28 cellular contexts compared by ENCODE assay signal in genomic region chr3:186854954-186855353, GRCh38. TPM values are rescaled to one million over a fixed set of nuclear protein-coding genes. Genes with fewer than 3 reads are reported as not detected.
A peak's percentile ranks its signal among the peaks of the same experiment; 100 is the strongest.
DNase-seq lines count a peak whose midpoint lies in the region; ATAC-seq, FAIRE-seq and TF ChIP-seq lines count a peak whose summit lies in the region.
"Had no signal": no experiment of that assay in that cellular context is flagged by ENCODE, and none has a peak within 500 bp of the region (broad histone marks: within the 10 kb centered on the region; RNA-seq: fewer than 3 reads in every experiment).

No MANE protein-coding gene starts in this region.

- in situ Hi-C loops in K562 (cut with MboI) = no loop called here

- POLR2A ChIA-PET in K562 (lab: Yijun Ruan, JAX) = no interaction called here

- peaks cover 12% of the 10 kb centered on the region for H3K4me1 Mint-ChIP-seq in activated CD4-positive, alpha-beta T cell treated with anti-CD3 and anti-CD28 coated beads, Interleukin-2, amount 10 ng/mL, durations not matched to agents 24 days and 14 days

- peaks cover 6% of the 10 kb centered on the region for H3K36me3 Mint-ChIP-seq in activated CD4-positive, alpha-beta T cell treated with anti-CD3 and anti-CD28 coated beads, Interleukin-2, amount 10 ng/mL, durations not matched to agents 24 days and 14 days (ENCODE audit: low read depth)
- H3K36me3 Mint-ChIP-seq: CD14-positive monocyte had no signal

- H3K9me3 ChIP-seq in K562 (replicated peaks; ENCODE audit: control insufficient read depth, insufficient read depth, low read depth, low read length) = 0 out of 2 replicates have a peak, but pooled peaks cover 2% of the 10 kb centered on the region
- H3K9me3 ChIP-seq: A549, BE2C, HAP-1 had no signal

- H3K27ac ChIP-seq in K562 (ENCODE audit: extremely low read depth, low read depth, low read length) = no peak overlapping the region
- H3K27ac ChIP-seq: A549; BLaER1 treated with 17β-estradiol and CSF1 and Interleukin-3, amounts not matched to agents 10 nM and 100 nM had no signal

- TF ChIP-seq CTCF in K562 (IDR thresholded peaks at IDR 0.05 in 2 of 3, conservative IDR thresholded peaks at IDR 0.05 in 1 of 3; ENCODE audit: insufficient read depth in 2 of 3, low read depth in 1 of 3, low read length in 3 of 3) = no peak

- TF ChIP-seq RAD21 in K562 (CRISPR knock-in tag; conservative IDR thresholded peaks at IDR 0.05 in 1 of 2, IDR thresholded peaks at IDR 0.05 in 1 of 2) = no peak

- no peaks in the 10 kb centered on the region for H3K9me1 ChIP-seq in K562 (ENCODE audit: control insufficient read depth, insufficient read depth, low read length)

- 0% methylated on average over 1 of the region's 1 CpG for WGBS in K562 (ENCODE audit: insufficient coverage, low coverage, missing lambda C conversion rate)

- H3K9ac ChIP-seq in K562 (ENCODE audit: insufficient read depth in 1 of 2, low read depth in 2 of 2, low read length in 2 of 2) = no peak overlapping the region
- H3K9ac ChIP-seq: BLaER1 treated with 17β-estradiol and CSF1 and Interleukin-3, amounts not matched to agents 10 nM and 100 nM had no signal

- H3K27me3 ChIP-seq in K562 (ENCODE audit: control insufficient read depth in 2 of 2, insufficient read depth in 2 of 2, low read length in 2 of 2) = no peaks in the 10 kb centered on the region
- H3K27me3 ChIP-seq: BE2C; BLaER1 treated with 17β-estradiol and CSF1 and Interleukin-3, amounts not matched to agents 10 nM and 100 nM had no signal

- no peaks in the 10 kb centered on the region for H3K79me2 ChIP-seq in K562 (ENCODE audit: control insufficient read depth, insufficient read depth, low read length)

- no peak overlapping the region for H3K27ac Mint-ChIP-seq in activated CD4-positive, alpha-beta T cell treated with anti-CD3 and anti-CD28 coated beads, Interleukin-2, amount 10 ng/mL, durations not matched to agents 24 days and 14 days
- H3K27ac Mint-ChIP-seq: CD14-positive monocyte; CD4-positive, alpha-beta T cell; CD8-positive, alpha-beta memory T cell; HFFc6 had no signal

- H4K20me1 ChIP-seq in K562 (replicated peaks; ENCODE audit: control insufficient read depth, insufficient read depth, low read length) = no peaks in the 10 kb centered on the region
- H4K20me1 ChIP-seq: BLaER1 treated with 17β-estradiol and CSF1 and Interleukin-3, amounts not matched to agents 10 nM and 100 nM had no signal

- BruUV-seq in K562 (replicated peaks; lab: Mats Ljungman, UMichigan) = no TSS peak

- H3K4me1 ChIP-seq in K562 (replicated peaks in 1 of 2; ENCODE audit: control insufficient read depth in 2 of 2, insufficient read depth in 2 of 2, low read length in 2 of 2) = no peaks in the 10 kb centered on the region; a peak in 1 of 5 replicates
- H3K4me1 ChIP-seq: A549, BE2C, HAP-1 had no signal

- H2AFZ ChIP-seq in K562 (ENCODE audit: low read depth, low read length) = 0 out of 2 replicates have a peak overlapping the region, but pooled peaks have one; percentile 34

- DNase-seq in activated CD4-positive, alpha-beta T cell treated with anti-CD3 and anti-CD28 coated beads, Interleukin-2, amount 10 ng/mL, durations not matched to agents 24 days and 14 days = peak; percentile 34
- DNase-seq in activated CD4-positive, alpha-beta T cell treated with anti-CD3 and anti-CD28 coated beads, Interleukin-2, amount 50 U/mL, for 4 hours = no peak
- DNase-seq in K562 (ENCODE audit: extremely low read depth in 1 of 4, low spot score in 3 of 4) = no peak
- DNase-seq in islet precursor cell = peak; percentile 12
- DNase-seq in stimulated activated CD4-positive, alpha-beta T cell treated with anti-CD3 and anti-CD28 coated beads, Interleukin-4, amount 100 ng/mL, for 24 hours = no peak
- DNase-seq: 8988T; ACHN; AML-193; BE2C; CD4-positive, alpha-beta T cell; CD8-positive, alpha-beta memory T cell; DMS 273 treated with DMSO at 0.1 percent for 48 hours; DMS53; DMS79 treated with DMSO at 0.1 percent for 48 hours; GF-D8; GOT3; HFFc6 had no signal

- H3K27me3 Mint-ChIP-seq in activated CD4-positive, alpha-beta T cell treated with anti-CD3 and anti-CD28 coated beads, Interleukin-2, amount 10 ng/mL, durations not matched to agents 24 days and 14 days = no peaks in the 10 kb centered on the region
- H3K27me3 Mint-ChIP-seq: CD4-positive, alpha-beta T cell had no signal

- FAIRE-seq in K562 (lab: Jason Lieb, UNC) = no peak
- FAIRE-seq: A549, D721Med, GM12891, GM18507, H54 had no signal

- intact Hi-C loops in activated CD4-positive, alpha-beta T cell treated with anti-CD3 and anti-CD28 coated beads, Interleukin-2, amount 10 ng/mL, durations not matched to agents 24 days and 14 days (cut with micrococcal nuclease) = no loop called here
- intact Hi-C loops in K562 (cut with micrococcal nuclease) = no loop called here

- CTCF ChIA-PET in K562 (lab: Yijun Ruan, JAX; ENCODE audit: low intra/inter-chr PET ratio) = interaction anchor here (0.6 kb wide), 1 partner anchor 19 kb away, joined by 3 read pairs; no protein-coding TSS in a partner anchor

- peaks cover 10% of the 10 kb centered on the region for H3K9me3 Mint-ChIP-seq in activated CD4-positive, alpha-beta T cell treated with anti-CD3 and anti-CD28 coated beads, Interleukin-2, amount 10 ng/mL, durations not matched to agents 24 days and 14 days
- H3K9me3 Mint-ChIP-seq: CD4-positive, alpha-beta T cell; HFFc6 had no signal

- TF ChIP-seq POLR2A in K562 (conservative IDR thresholded peaks at IDR 0.05) = no peak

- TF ChIP-seq EP300 in K562 (IDR thresholded peaks at IDR 0.05; ENCODE audit: low read length) = no peak

- H3K4me2 ChIP-seq in K562 (ENCODE audit: insufficient read depth, low read length) = no peak overlapping the region
- H3K4me2 ChIP-seq: A549; BLaER1 treated with 17β-estradiol and CSF1 and Interleukin-3, amounts not matched to agents 10 nM and 100 nM had no signal

- H3K4me3 Mint-ChIP-seq in activated CD4-positive, alpha-beta T cell treated with anti-CD3 and anti-CD28 coated beads, Interleukin-2, amount 10 ng/mL, durations not matched to agents 24 days and 14 days = no peak overlapping the region
- H3K4me3 Mint-ChIP-seq: CD14-positive monocyte; CD4-positive, alpha-beta T cell; CD8-positive, alpha-beta memory T cell; HFFc6 had no signal

- no peaks in the 10 kb centered on the region for H3K36me3 ChIP-seq in K562 (ENCODE audit: control insufficient read depth, insufficient read depth, low read length)
- H3K36me3 ChIP-seq: BE2C; BLaER1 treated with 17β-estradiol and CSF1 and Interleukin-3, amounts not matched to agents 10 nM and 100 nM; HAP-1 had no signal

- H3K4me3 ChIP-seq in K562 = no peak overlapping the region
- H3K4me3 ChIP-seq: A549; BLaER1 treated with 17β-estradiol and CSF1 and Interleukin-3, amounts not matched to agents 10 nM and 100 nM; HAP-1 had no signal

- ATAC-seq in K562 (no peak), HG02571 (IDR thresholded peaks at IDR 0.05; ENCODE audit: unreplicated experiment) (no peak)
- ATAC-seq: A549 had no signal

TF ChIP-seq in K562, 482 proteins besides CTCF, POLR2A, EP300 and RAD21 (continues in another document):
- TF ChIP-seq ZNF79 (CRISPR knock-in tag; IDR thresholded peaks at IDR 0.05; ENCODE audit: low read depth) (0 out of 2 replicates have a peak, but pooled peaks have one; percentile 32), BMI1 (IDR thresholded peaks at IDR 0.05; ENCODE audit: low read length) (no peak), FUS (optimal IDR thresholded peaks at IDR 0.05; ENCODE audit: low read depth, low read length) (no peak), NFATC3 (IDR thresholded peaks at IDR 0.05) (no peak)

RNA-seq across cellular contexts. Expression of gene ADIPOQ, which starts 12.4 kb away (rescaled TPM):
- not detected in 2 replicates for total RNA-seq in activated CD4-positive, alpha-beta T cell treated with anti-CD3 and anti-CD28 coated beads, Interleukin-2, amount 10 ng/mL, durations not matched to agents 24 days and 14 days
- total RNA-seq in K562 (2011; cell fraction: chromatin; rRNA removed; ENCODE audit: low replicate concordance) = not detected in 2 replicates
- total RNA-seq in K562 (2011; cell fraction: nucleolus; rRNA removed) = 0.13 TPM in 1 of 2 replicates, not detected in the other
- total RNA-seq in K562 (2011; cell fraction: nucleoplasm; rRNA removed) = not detected in 2 replicates
- total RNA-seq in K562 (2014; rRNA removed) = not detected in 2 replicates
- not detected in 2 replicates for total RNA-seq in K562 (2014; rRNA removed; fragmentation: Illumina TruSeq; extraction: Trizol)
- not detected in 2 replicates for total RNA-seq in K562 (2015; rRNA removed; fragmentation: Illumina TruSeq; extraction: Trizol)
- 0.04 TPM in 1 of 2 replicates, not detected in the other for total RNA-seq in K562 (2021)
- 0.01 and 0.03 TPM in 2 replicates for polyA plus RNA-seq in K562 (2011; rRNA removed)
- 0.01 TPM in 1 of 2 replicates, not detected in the other for polyA plus RNA-seq in K562 (2011; cell fraction: cytosol; rRNA removed)
- not detected in 2 replicates for polyA plus RNA-seq in K562 (2011; cell fraction: nucleus; rRNA removed)
- polyA plus RNA-seq in K562 (2012) = 0.01 TPM in 1 of 2 replicates, not detected in the other
- 0.04 TPM in 2 replicates for polyA plus RNA-seq in K562 (2014; fragmentation: Illumina TruSeq; extraction: Trizol)
- under 1 TPM; 0.01 to 0.03 TPM for polyA plus RNA-seq in K562 (2014; fragmentation: Nextera tagmentation; extraction: Ambion mirVana)
- 0.03 TPM in 1 of 2 replicates, not detected in the other for polyA plus RNA-seq in K562 (2014; rRNA removed)
- polyA minus RNA-seq in K562 (2011; rRNA and poly(A)+ RNA removed) = not detected in 2 replicates
- polyA minus RNA-seq in K562 (2011; cell fraction: cytosol; rRNA and poly(A)+ RNA removed) = not detected in 2 replicates
- polyA minus RNA-seq in K562 (2011; cell fraction: nucleus; rRNA and poly(A)+ RNA removed) = not detected in 2 replicates
- total RNA-seq: CD4-positive, alpha-beta T cell; CD8-positive, alpha-beta memory T cell; Daoy; G401; HFFc6 had no signal
- polyA plus RNA-seq: A549; CD14-positive monocyte; CD8-positive, alpha-beta memory T cell had no signal

RNA-seq across cellular contexts. Expression of gene RFC4, which starts 48.7 kb away (rescaled TPM):
- 116 and 119 TPM in 2 replicates for total RNA-seq in activated CD4-positive, alpha-beta T cell treated with anti-CD3 and anti-CD28 coated beads, Interleukin-2, amount 10 ng/mL, durations not matched to agents 24 days and 14 days
- total RNA-seq in K562 (2011; cell fraction: chromatin; rRNA removed; ENCODE audit: low replicate concordance) = 83.7 and 192 TPM in 2 replicates
- 38.6 and 48.2 TPM in 2 replicates for total RNA-seq in K562 (2011; cell fraction: nucleolus; rRNA removed)
- total RNA-seq in K562 (2011; cell fraction: nucleoplasm; rRNA removed) = 72.6 and 72.7 TPM in 2 replicates
- total RNA-seq in K562 (2014; rRNA removed) = 127 and 138 TPM in 2 replicates
- 191 and 198 TPM in 2 replicates for total RNA-seq in K562 (2014; rRNA removed; fragmentation: Illumina TruSeq; extraction: Trizol)
- 162 and 180 TPM in 2 replicates for total RNA-seq in K562 (2015; rRNA removed; fragmentation: Illumina TruSeq; extraction: Trizol)
- total RNA-seq in K562 (2021) = 109 and 122 TPM in 2 replicates
- 84.9 and 105 TPM in 2 replicates for polyA plus RNA-seq in K562 (2011; rRNA removed)
- polyA plus RNA-seq in K562 (2011; cell fraction: cytosol; rRNA removed) = 19.1 and 34.8 TPM in 2 replicates
- 177 and 244 TPM in 2 replicates for polyA plus RNA-seq in K562 (2011; cell fraction: nucleus; rRNA removed)
- 127 and 129 TPM in 2 replicates for polyA plus RNA-seq in K562 (2012)
- 161 and 181 TPM in 2 replicates for polyA plus RNA-seq in K562 (2014; fragmentation: Illumina TruSeq; extraction: Trizol)
- 100 to 1,000 TPM; 180 to 227 TPM for polyA plus RNA-seq in K562 (2014; fragmentation: Nextera tagmentation; extraction: Ambion mirVana)
- 166 and 195 TPM in 2 replicates for polyA plus RNA-seq in K562 (2014; rRNA removed)
- 44.9 and 47.6 TPM in 2 replicates for polyA minus RNA-seq in K562 (2011; rRNA and poly(A)+ RNA removed)
- polyA minus RNA-seq in K562 (2011; cell fraction: cytosol; rRNA and poly(A)+ RNA removed) = 28.5 and 30.7 TPM in 2 replicates
- polyA minus RNA-seq in K562 (2011; cell fraction: nucleus; rRNA and poly(A)+ RNA removed) = 28.0 and 43.4 TPM in 2 replicates

Comparison
In these comparisons a context has a peak if more than half of its experiments do, and no peak if none do; other contexts are left out.
1. DNase-seq: peak in activated CD4-positive, alpha-beta T cell treated with anti-CD3 and anti-CD28 coated beads, Interleukin-2, amount 10 ng/mL, durations not matched to agents 24 days and 14 days (single experiment) and islet precursor cell (single experiment); none in activated CD4-positive, alpha-beta T cell treated with anti-CD3 and anti-CD28 coated beads, Interleukin-2, amount 50 U/mL, for 4 hours (0 of 2), K562 (0 of 4) and stimulated activated CD4-positive, alpha-beta T cell treated with anti-CD3 and anti-CD28 coated beads, Interleukin-4, amount 100 ng/mL, for 24 hours (single experiment).